In genomic region chr9:133843751-133844373, GRCh38 we compare ENCODE assay signal across 1 cellular context.
TF ChIP-seq lines count a peak whose summit lies in the region.

No MANE protein-coding gene starts in this region.

TF ChIP-seq in GM23338, 12 proteins besides CTCF, POLR2A, EP300 and RAD21 (continued from another document):
- TF ChIP-seq ZNF462 (CRISPR knock-in tag; IDR thresholded peaks at IDR 0.05) = no peak
- no peak for TF ChIP-seq EZH2phosphoT487 (IDR thresholded peaks at IDR 0.05; ENCODE audit: unreplicated experiment)
- TF ChIP-seq, protein P1, sequence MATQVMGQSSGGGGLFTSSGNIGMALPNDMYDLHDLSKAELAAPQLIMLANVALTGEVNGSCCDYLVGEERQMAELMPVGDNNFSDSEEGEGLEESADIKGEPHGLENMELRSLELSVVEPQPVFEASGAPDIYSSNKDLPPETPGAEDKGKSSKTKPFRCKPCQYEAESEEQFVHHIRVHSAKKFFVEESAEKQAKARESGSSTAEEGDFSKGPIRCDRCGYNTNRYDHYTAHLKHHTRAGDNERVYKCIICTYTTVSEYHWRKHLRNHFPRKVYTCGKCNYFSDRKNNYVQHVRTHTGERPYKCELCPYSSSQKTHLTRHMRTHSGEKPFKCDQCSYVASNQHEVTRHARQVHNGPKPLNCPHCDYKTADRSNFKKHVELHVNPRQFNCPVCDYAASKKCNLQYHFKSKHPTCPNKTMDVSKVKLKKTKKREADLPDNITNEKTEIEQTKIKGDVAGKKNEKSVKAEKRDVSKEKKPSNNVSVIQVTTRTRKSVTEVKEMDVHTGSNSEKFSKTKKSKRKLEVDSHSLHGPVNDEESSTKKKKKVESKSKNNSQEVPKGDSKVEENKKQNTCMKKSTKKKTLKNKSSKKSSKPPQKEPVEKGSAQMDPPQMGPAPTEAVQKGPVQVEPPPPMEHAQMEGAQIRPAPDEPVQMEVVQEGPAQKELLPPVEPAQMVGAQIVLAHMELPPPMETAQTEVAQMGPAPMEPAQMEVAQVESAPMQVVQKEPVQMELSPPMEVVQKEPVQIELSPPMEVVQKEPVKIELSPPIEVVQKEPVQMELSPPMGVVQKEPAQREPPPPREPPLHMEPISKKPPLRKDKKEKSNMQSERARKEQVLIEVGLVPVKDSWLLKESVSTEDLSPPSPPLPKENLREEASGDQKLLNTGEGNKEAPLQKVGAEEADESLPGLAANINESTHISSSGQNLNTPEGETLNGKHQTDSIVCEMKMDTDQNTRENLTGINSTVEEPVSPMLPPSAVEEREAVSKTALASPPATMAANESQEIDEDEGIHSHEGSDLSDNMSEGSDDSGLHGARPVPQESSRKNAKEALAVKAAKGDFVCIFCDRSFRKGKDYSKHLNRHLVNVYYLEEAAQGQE (IDR thresholded peaks at IDR 0.05; ENCODE audit: unreplicated experiment) = no peak
- TF ChIP-seq ZNF114 (CRISPR knock-in tag; IDR thresholded peaks at IDR 0.05) = no peak
- TF ChIP-seq CREB1 (CRISPR knock-in tag; IDR thresholded peaks at IDR 0.05; ENCODE audit: low read depth) = no peak
- no peak for TF ChIP-seq ETS1 (IDR thresholded peaks at IDR 0.05)
- TF ChIP-seq ZNF331 (CRISPR knock-in tag; IDR thresholded peaks at IDR 0.05; ENCODE audit: low read depth) = no peak
- no peak for TF ChIP-seq NANOG (IDR thresholded peaks at IDR 0.05; ENCODE audit: borderline replicate concordance)
- TF ChIP-seq POLR2AphosphoS5 (IDR thresholded peaks at IDR 0.05; ENCODE audit: low read depth) = no peak
